ENCODE assay signal across 1 cellular context in the genomic region with DNA sequence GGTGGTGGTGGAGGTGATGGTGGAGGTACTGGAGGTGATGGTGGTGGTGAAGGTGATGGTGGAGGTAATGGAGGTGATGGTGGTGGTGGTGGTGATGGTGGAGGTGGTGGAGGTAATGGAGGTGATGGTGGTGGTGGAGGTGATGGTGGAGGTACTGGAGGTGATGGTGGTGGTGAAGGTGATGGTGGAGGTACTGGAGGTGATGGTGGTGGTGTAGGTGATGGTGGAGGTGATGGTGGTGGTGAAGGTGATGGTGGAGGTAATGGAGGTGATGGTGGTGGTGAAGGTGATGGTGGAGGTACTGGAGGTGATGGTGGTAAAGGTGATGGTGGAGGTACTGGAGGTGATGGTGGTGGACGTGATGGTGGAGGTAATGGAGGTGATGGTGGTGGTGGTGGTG.
TF ChIP-seq lines count a peak whose summit lies in the region.

No MANE protein-coding gene starts in this region.

TF ChIP-seq in HepG2, 621 proteins besides CTCF, POLR2A, EP300 and RAD21:
- peak; percentile 90 for TF ChIP-seq ZKSCAN5 (CRISPR knock-in tag; IDR thresholded peaks at IDR 0.05)
TF ChIP-seq in HepG2: peak in this region for 1; not testable (repeated sequence) for 620.
